In the genomic region with DNA sequence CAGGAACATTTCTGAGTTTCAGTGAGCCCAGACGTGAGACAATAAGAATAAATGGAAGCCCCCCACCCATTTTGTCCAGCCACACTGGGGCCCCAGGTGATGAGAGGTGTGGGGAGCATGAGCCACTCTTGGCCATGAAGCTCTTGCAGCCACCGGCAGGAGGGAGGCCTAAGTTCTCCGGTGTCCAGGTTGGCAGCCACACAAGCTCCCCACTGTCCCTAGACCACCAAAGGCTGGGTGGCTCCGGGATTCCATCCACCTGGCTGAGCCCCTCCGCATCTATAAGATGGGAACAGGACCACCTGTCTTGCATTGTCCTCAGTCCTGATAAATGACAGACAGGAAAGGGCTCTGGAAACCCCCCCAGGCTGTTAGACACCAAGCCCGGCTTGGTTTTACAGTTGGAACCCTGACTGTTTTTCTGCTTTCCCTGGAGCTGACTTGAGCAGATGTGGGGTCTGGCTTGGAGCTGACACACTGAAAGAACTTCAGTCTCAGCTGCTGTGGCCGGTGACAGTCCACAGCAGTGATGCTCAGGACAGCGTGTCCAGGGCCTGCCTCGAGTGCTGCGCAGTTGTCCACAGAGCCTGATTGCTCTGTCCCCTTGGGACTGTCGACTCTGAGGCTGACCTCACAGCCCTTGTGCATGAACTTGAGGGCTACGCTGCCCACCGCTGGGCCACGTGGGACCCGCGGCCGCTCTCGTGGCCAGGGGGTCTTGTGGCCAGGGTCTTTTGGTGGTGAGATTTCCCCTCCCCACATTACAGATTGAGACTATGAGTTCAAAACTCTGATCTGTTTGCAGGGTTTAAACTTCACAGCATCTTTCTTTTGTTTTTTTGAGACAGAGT, we compare ENCODE assay signal across 21 cellular contexts.
DNase-seq lines count a peak whose midpoint lies in the region; ATAC-seq and TF ChIP-seq lines count a peak whose summit lies in the region.
"Had no signal": no experiment of that assay in that cellular context is flagged by ENCODE, and none has a peak within 500 bp of the region (broad histone marks: within the 10 kb centered on the region; RNA-seq: fewer than 3 reads in every experiment).

No MANE protein-coding gene starts in this region.

- no peak overlapping the region for H2BK120ac ChIP-seq in mesendoderm (ENCODE audit: low read depth, low read length)

- H3K4me1 ChIP-seq in right atrium auricular region (peaks cover 0 to 12% of the 10 kb centered on the region in 2 donors), lower lobe of right lung (peaks cover 20% of the 10 kb centered on the region), mesendoderm (ENCODE audit: control insufficient read depth, low read depth, low read length) (no peaks in the 10 kb centered on the region)

- H3K27ac Mint-ChIP-seq in stimulated activated effector memory CD8-positive, alpha-beta T cell treated with anti-CD3 and anti-CD28 coated beads, Interleukin-12 subunit alpha, Interleukin-12 subunit beta, amount 100 ng/mL, for 72 hours: peak overlapping the region; percentile 48
- H3K27ac Mint-ChIP-seq in naive thymus-derived CD8-positive, alpha-beta T cell: peak overlapping the region in 1 of 10 donors; percentile 71

- CTCF ChIA-PET in RWPE1 (lab: Yijun Ruan, JAX): interaction anchor here (0.6 kb wide), 1 partner anchor 95 kb away, joined by 3 read pairs; no protein-coding TSS in a partner anchor

- H4K5ac ChIP-seq in mesendoderm (ENCODE audit: low read length): no peak overlapping the region

- no peak overlapping the region for H2BK5ac ChIP-seq in mesendoderm (ENCODE audit: low read length)

- no peaks in the 10 kb centered on the region for H3K79me1 ChIP-seq in mesendoderm (ENCODE audit: low read length)

- H3K27me3 Mint-ChIP-seq in naive thymus-derived CD8-positive, alpha-beta T cell: no peaks in the 10 kb centered on the region

- H4K8ac ChIP-seq in mesendoderm (ENCODE audit: low read depth, low read length): no peak overlapping the region

- H3K36me3 Mint-ChIP-seq in stimulated activated effector memory CD8-positive, alpha-beta T cell treated with anti-CD3 and anti-CD28 coated beads, Interleukin-12 subunit alpha, Interleukin-12 subunit beta, amount 100 ng/mL, for 72 hours: peaks cover 28% of the 10 kb centered on the region
- H3K36me3 Mint-ChIP-seq in naive thymus-derived CD8-positive, alpha-beta T cell: no peaks in the 10 kb centered on the region

- peaks cover 0 to 11% of the 10 kb centered on the region in 2 donors for H3K9me3 ChIP-seq in right atrium auricular region
- H3K9me3 ChIP-seq in lower lobe of right lung: no peaks in the 10 kb centered on the region
- H3K9me3 ChIP-seq: SK-N-SH had no signal

- intact Hi-C loops in left ventricle myocardium superior (cut with micrococcal nuclease) (no loop called here), lower lobe of right lung (cut with DNase I) (no loop called here)

- no peak overlapping the region for H3K4me2 ChIP-seq in mesendoderm (ENCODE audit: low read length)
- H3K4me2 ChIP-seq: A549, SK-N-SH had no signal

- no peak overlapping the region for H3K27ac ChIP-seq in right atrium auricular region
- H3K27ac ChIP-seq in RWPE1: peak overlapping the region; percentile 90
- H3K27ac ChIP-seq in lower lobe of right lung: no peak overlapping the region
- no peak overlapping the region for H3K27ac ChIP-seq in mesendoderm (ENCODE audit: low read depth, low read length)
- H3K27ac ChIP-seq: A549 had no signal

- H3K4ac ChIP-seq in mesendoderm (ENCODE audit: low read depth, low read length): no peak overlapping the region

- no peak overlapping the region for H3K4me3 Mint-ChIP-seq in stimulated activated effector memory CD8-positive, alpha-beta T cell treated with anti-CD3 and anti-CD28 coated beads, Interleukin-12 subunit alpha, Interleukin-12 subunit beta, amount 100 ng/mL, for 72 hours
- H3K4me3 Mint-ChIP-seq in naive thymus-derived CD8-positive, alpha-beta T cell: no peak overlapping the region
- H3K4me3 Mint-ChIP-seq: CD14-positive monocyte had no signal

- TF ChIP-seq CTCF in right atrium auricular region (IDR thresholded peaks at IDR 0.05) (no peak), RWPE1 (conservative IDR thresholded peaks at IDR 0.05; ENCODE audit: low read depth) (no peak), lower lobe of right lung (IDR thresholded peaks at IDR 0.05) (no peak)

- H3K9me3 Mint-ChIP-seq in stimulated activated effector memory CD8-positive, alpha-beta T cell treated with anti-CD3 and anti-CD28 coated beads, Interleukin-12 subunit alpha, Interleukin-12 subunit beta, amount 100 ng/mL, for 72 hours: no peaks in the 10 kb centered on the region
- H3K9me3 Mint-ChIP-seq in naive thymus-derived CD8-positive, alpha-beta T cell: peaks cover 0 to 14% (median 1%) of the 10 kb centered on the region in 9 donors

- ATAC-seq in left ventricle myocardium superior (no peak), lower lobe of right lung (no peak)
- ATAC-seq in stimulated activated effector memory CD8-positive, alpha-beta T cell treated with anti-CD3 and anti-CD28 coated beads, Interleukin-12 subunit alpha, Interleukin-12 subunit beta, amount 100 ng/mL, for 72 hours: no peak
- no peak for ATAC-seq in naive thymus-derived CD8-positive, alpha-beta T cell
- ATAC-seq: A549, PC-3 had no signal

- WGBS in mesendoderm (ENCODE audit: extremely low coverage, insufficient coverage, low lambda C conversion rate): no CpG with 5 or more reads among the region's 18 CpGs

- H3K4me3 ChIP-seq in right atrium auricular region (no peak overlapping the region), lower lobe of right lung (no peak overlapping the region), mesendoderm (ENCODE audit: low read length) (no peak overlapping the region)
- H3K4me3 ChIP-seq: A549 had no signal

- peak; percentile 23 for DNase-seq in left ventricle myocardium superior
- no peak for DNase-seq in right atrium auricular region (ENCODE audit: low spot score)
- DNase-seq in RWPE1 (ENCODE audit: low spot score): no peak
- peak; percentile 25 for DNase-seq in lower lobe of right lung
- DNase-seq in stimulated activated effector memory CD8-positive, alpha-beta T cell treated with anti-CD3 and anti-CD28 coated beads, Interleukin-12 subunit alpha, Interleukin-12 subunit beta, amount 100 ng/mL, for 72 hours (ENCODE audit: low spot score in 2 of 2): no peak
- no peak for DNase-seq in mesendoderm
- no peak for DNase-seq in naive thymus-derived CD8-positive, alpha-beta T cell
- no peak for DNase-seq in 8988T
- DNase-seq: AML-193, COR-L47, HCEC 1CT, KG1, NCI-H1048, NCI-H1436 treated with DMSO at 0.1 percent for 48 hours, NCI-H2081, NCI-H510A, NCI-H774, PC-3, SK-N-SH had no signal

- H3K18ac ChIP-seq in mesendoderm (ENCODE audit: low read length): no peak overlapping the region

- H3K23ac ChIP-seq in mesendoderm (ENCODE audit: low read length): no peak overlapping the region

- H2BK15ac ChIP-seq in mesendoderm (replicated peaks; ENCODE audit: low read depth): no peak overlapping the region

- H3K27me3 ChIP-seq in right atrium auricular region: no peaks in the 10 kb centered on the region
- H3K27me3 ChIP-seq in lower lobe of right lung (ENCODE audit: low read depth): no peaks in the 10 kb centered on the region
- H3K27me3 ChIP-seq in mesendoderm (ENCODE audit: insufficient read depth, low read length, poor library complexity): no peaks in the 10 kb centered on the region

- H3K36me3 ChIP-seq in right atrium auricular region: peaks cover 15% of the 10 kb centered on the region
- H3K36me3 ChIP-seq in lower lobe of right lung: peaks cover 96% of the 10 kb centered on the region
- H3K36me3 ChIP-seq in mesendoderm (ENCODE audit: control insufficient read depth, insufficient read depth, low read length): no peaks in the 10 kb centered on the region

- H3K79me2 ChIP-seq in mesendoderm (ENCODE audit: control insufficient read depth, insufficient read depth, low read length): no peaks in the 10 kb centered on the region

- H3K9ac ChIP-seq in mesendoderm (ENCODE audit: low read length): no peak overlapping the region
- H3K9ac ChIP-seq: SK-N-SH had no signal

- H3K56ac ChIP-seq in mesendoderm (ENCODE audit: low read length): no peak overlapping the region

- POLR2A ChIA-PET in RWPE1 (lab: Yijun Ruan, JAX; ENCODE audit: low non-redundant PET): no interaction called here
- POLR2A ChIA-PET in naive thymus-derived CD8-positive, alpha-beta T cell (lab: Charles Lee): no interaction called here

- no peaks in the 10 kb centered on the region for H3K4me1 Mint-ChIP-seq in stimulated activated effector memory CD8-positive, alpha-beta T cell treated with anti-CD3 and anti-CD28 coated beads, Interleukin-12 subunit alpha, Interleukin-12 subunit beta, amount 100 ng/mL, for 72 hours
- H3K4me1 Mint-ChIP-seq in naive thymus-derived CD8-positive, alpha-beta T cell: no peaks in the 10 kb centered on the region
- H3K4me1 Mint-ChIP-seq: CD14-positive monocyte had no signal

- no peak overlapping the region for H2AK5ac ChIP-seq in mesendoderm (ENCODE audit: low read length)

Comparison
In these comparisons a context has a peak if more than half of its experiments do, and no peak if none do; other contexts are left out.
1. DNase-seq: peak in left ventricle myocardium superior (single experiment) and lower lobe of right lung (single experiment); none in right atrium auricular region (single experiment), RWPE1 (single experiment), stimulated activated effector memory CD8-positive, alpha-beta T cell treated with anti-CD3 and anti-CD28 coated beads, Interleukin-12 subunit alpha, Interleukin-12 subunit beta, amount 100 ng/mL, for 72 hours (0 of 2), mesendoderm (single experiment), naive thymus-derived CD8-positive, alpha-beta T cell (0 of 10) and 8988T (single experiment).